8 cellular contexts compared by ENCODE assay signal in the genomic region with DNA sequence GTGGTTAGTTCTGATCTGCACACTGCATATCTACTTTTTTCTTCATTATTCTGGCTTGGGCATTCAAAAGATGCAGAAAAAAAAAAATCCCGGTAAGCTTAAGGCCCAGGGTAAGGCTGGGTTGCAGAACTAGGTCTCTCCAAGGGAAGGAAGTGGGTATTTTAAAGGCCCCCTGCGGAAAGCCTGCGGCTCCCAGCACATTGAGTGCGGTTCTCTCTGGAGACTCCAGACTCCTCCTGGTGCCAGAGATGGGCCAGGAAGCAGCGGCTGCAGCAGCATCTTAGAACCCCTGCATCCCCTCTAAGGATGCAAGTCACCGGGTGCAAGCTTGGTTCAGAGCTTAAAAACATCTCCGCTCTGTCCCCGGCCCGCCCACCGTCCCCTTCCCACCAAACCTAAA.
DNase-seq lines count a peak whose midpoint lies in the region; ATAC-seq and TF ChIP-seq lines count a peak whose summit lies in the region.

No MANE protein-coding gene starts in this region.

- H3K4me1 ChIP-seq in HUES6 (ENCODE audit: control insufficient read depth, insufficient read depth, low read length) (peaks cover 15% of the 10 kb centered on the region), mucosa of rectum (ENCODE audit: control insufficient read depth in 2 of 2, insufficient read depth in 2 of 2, low read length in 2 of 2) (peaks cover 0 to 3% of the 10 kb centered on the region in 2 donors)

- H3K4me3 ChIP-seq in HUES6 (ENCODE audit: low read depth, low read length) = peak overlapping the region; percentile 64
- H3K4me3 ChIP-seq in coronary artery = peak overlapping the region; percentile 77
- peak overlapping the region; percentile 58 to 61 for H3K4me3 ChIP-seq in mucosa of rectum (ENCODE audit: low read length in 2 of 2)

- peaks cover 19% of the 10 kb centered on the region for H3K27me3 ChIP-seq in HUES6 (ENCODE audit: control insufficient read depth, insufficient read depth, low read length)
- peaks cover 8 to 9% of the 10 kb centered on the region in 2 donors for H3K27me3 ChIP-seq in mucosa of rectum (ENCODE audit: control insufficient read depth in 2 of 2, insufficient read depth in 2 of 2, low read length in 2 of 2)

- peak overlapping the region; percentile 13 for H3K9ac ChIP-seq in HUES6 (ENCODE audit: low read length)
- H3K9ac ChIP-seq in mucosa of rectum (ENCODE audit: low read depth in 1 of 2, low read length in 2 of 2) = peak overlapping the region; percentile 3 to 60

- no peak for TF ChIP-seq CTCF in coronary artery (IDR thresholded peaks at IDR 0.05)

- H3K27ac ChIP-seq in HUES6 (ENCODE audit: low read depth, low read length) = no peak overlapping the region
- no peak overlapping the region for H3K27ac ChIP-seq in coronary artery
- no peak overlapping the region for H3K27ac ChIP-seq in mucosa of rectum (ENCODE audit: low read depth in 2 of 2, low read length in 2 of 2)

- DNase-seq in AG08396 (ENCODE audit: low spot score) (peak; percentile 49), coronary artery (ENCODE audit: low spot score) (no peak), SKM-1 treated with dmso at 0.1 percent for 144 hours (lab: John Stamatoyannopoulos, UW; ENCODE audit: unreplicated experiment) (no peak)
- DNase-seq in stimulated activated CD4-positive, alpha-beta T cell treated with anti-CD3 and anti-CD28 coated beads, Interleukin-4, amount 100 ng/mL, for 4 hours = no peak

- H3K9me3 ChIP-seq in HUES6 (ENCODE audit: control insufficient read depth, insufficient read depth, low read depth, low read length) (no peaks in the 10 kb centered on the region), mucosa of rectum (ENCODE audit: control insufficient read depth in 2 of 2, low read length in 2 of 2) (no peaks in the 10 kb centered on the region)

- ATAC-seq in GM21717 (IDR thresholded peaks at IDR 0.05; ENCODE audit: unreplicated experiment) (no peak), GM19324 (IDR thresholded peaks at IDR 0.05; ENCODE audit: low FRiP score, unreplicated experiment) (no peak)

- H3K36me3 ChIP-seq in HUES6 (ENCODE audit: control insufficient read depth, insufficient read depth, low read length) (no peaks in the 10 kb centered on the region), mucosa of rectum (ENCODE audit: control insufficient read depth in 2 of 2, insufficient read depth in 2 of 2, low read length in 2 of 2) (no peaks in the 10 kb centered on the region)
